ENCODE assay signal across 1 cellular context in the genomic region with DNA sequence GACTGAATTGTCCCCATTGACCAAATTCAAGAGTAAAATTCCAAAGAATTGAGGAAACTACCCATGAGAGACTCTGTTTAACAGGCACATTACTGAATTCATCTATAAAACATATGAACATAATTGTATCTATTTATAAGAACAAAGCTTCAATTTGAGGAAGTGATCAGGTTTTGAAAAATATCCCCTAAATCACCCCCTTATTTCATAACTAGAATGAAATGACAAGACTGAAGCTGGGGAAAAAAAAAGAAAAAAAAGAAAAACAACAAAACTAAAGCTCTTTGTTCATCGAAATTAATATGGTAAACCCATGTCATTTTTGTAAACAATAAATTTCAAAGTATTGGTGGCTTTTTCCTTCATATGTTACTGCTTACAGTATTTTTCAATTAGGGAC.
TF ChIP-seq lines count a peak whose summit lies in the region.

No MANE protein-coding gene starts in this region.

TF ChIP-seq in H1, 55 proteins besides CTCF, POLR2A, EP300 and RAD21 (continued from another document):
- no peak for TF ChIP-seq RFX5 (IDR thresholded peaks at IDR 0.05; ENCODE audit: borderline replicate concordance, low read depth, low read length)
